Comparison of ENCODE assay signal across 2 cellular contexts in the genomic region with DNA sequence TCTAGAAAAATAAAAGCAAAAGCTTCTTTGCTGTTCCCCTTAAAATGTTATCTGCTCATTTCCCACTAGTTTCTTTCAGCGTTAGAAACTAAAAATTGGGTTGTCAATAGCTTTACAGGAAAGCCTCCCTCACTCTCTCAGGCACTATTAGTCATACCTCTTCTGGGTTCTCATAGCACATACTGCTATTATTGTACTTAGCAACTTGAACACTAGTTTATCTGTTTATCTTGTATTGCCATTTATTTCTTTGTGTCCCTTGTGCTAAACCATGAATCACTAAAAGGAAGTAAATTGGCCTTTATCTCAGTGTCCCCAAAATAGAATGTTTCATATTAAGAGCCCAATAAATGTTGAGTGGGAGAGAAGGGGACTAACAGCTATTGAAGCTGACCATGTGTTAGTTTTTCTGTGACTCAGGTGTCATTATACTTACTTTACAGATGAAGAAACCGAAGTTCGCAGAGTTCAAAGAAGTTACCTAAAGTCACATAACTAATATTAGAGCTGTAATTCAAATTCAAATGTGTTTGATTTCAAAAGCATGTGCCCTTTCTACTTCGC.
A peak's percentile ranks its signal among the peaks of the same experiment; 100 is the strongest.
TF ChIP-seq lines count a peak whose summit lies in the region.

No MANE protein-coding gene starts in this region.

TF ChIP-seq in A549, 52 proteins besides CTCF, POLR2A, EP300 and RAD21 (continued from another document):
- TF ChIP-seq MYC (IDR thresholded peaks at IDR 0.05; ENCODE audit: borderline replicate concordance, low read length) (no peak), RFX5 (IDR thresholded peaks at IDR 0.05) (no peak), ATOH8 (CRISPR knock-in tag; IDR thresholded peaks at IDR 0.05; ENCODE audit: low read depth) (no peak), ZSCAN20 (CRISPR knock-in tag; IDR thresholded peaks at IDR 0.05) (no peak), HEYL (CRISPR knock-in tag; IDR thresholded peaks at IDR 0.05) (no peak), EHMT2 (IDR thresholded peaks at IDR 0.05; ENCODE audit: low read depth) (no peak), FOSB (CRISPR knock-in tag; IDR thresholded peaks at IDR 0.05) (no peak), HOXB13 (CRISPR knock-in tag; IDR thresholded peaks at IDR 0.05; ENCODE audit: low read depth) (no peak), CHD4 (IDR thresholded peaks at IDR 0.05; ENCODE audit: borderline replicate concordance) (no peak), MAFK (IDR thresholded peaks at IDR 0.05; ENCODE audit: partially characterized antibody) (no peak), CHD2 (IDR thresholded peaks at IDR 0.05; ENCODE audit: low read length, partially characterized antibody) (no peak), JUNB (IDR thresholded peaks at IDR 0.05) (no peak), ZNF302 (CRISPR knock-in tag; IDR thresholded peaks at IDR 0.05) (no peak), TP53 (CRISPR knock-in tag; IDR thresholded peaks at IDR 0.05) (no peak)
- TF ChIP-seq, protein P1, sequence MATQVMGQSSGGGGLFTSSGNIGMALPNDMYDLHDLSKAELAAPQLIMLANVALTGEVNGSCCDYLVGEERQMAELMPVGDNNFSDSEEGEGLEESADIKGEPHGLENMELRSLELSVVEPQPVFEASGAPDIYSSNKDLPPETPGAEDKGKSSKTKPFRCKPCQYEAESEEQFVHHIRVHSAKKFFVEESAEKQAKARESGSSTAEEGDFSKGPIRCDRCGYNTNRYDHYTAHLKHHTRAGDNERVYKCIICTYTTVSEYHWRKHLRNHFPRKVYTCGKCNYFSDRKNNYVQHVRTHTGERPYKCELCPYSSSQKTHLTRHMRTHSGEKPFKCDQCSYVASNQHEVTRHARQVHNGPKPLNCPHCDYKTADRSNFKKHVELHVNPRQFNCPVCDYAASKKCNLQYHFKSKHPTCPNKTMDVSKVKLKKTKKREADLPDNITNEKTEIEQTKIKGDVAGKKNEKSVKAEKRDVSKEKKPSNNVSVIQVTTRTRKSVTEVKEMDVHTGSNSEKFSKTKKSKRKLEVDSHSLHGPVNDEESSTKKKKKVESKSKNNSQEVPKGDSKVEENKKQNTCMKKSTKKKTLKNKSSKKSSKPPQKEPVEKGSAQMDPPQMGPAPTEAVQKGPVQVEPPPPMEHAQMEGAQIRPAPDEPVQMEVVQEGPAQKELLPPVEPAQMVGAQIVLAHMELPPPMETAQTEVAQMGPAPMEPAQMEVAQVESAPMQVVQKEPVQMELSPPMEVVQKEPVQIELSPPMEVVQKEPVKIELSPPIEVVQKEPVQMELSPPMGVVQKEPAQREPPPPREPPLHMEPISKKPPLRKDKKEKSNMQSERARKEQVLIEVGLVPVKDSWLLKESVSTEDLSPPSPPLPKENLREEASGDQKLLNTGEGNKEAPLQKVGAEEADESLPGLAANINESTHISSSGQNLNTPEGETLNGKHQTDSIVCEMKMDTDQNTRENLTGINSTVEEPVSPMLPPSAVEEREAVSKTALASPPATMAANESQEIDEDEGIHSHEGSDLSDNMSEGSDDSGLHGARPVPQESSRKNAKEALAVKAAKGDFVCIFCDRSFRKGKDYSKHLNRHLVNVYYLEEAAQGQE (IDR thresholded peaks at IDR 0.05): no peak
- TF ChIP-seq, protein P2, sequence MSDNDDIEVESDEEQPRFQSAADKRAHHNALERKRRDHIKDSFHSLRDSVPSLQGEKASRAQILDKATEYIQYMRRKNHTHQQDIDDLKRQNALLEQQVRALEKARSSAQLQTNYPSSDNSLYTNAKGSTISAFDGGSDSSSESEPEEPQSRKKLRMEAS (IDR thresholded peaks at IDR 0.05): no peak
- TF ChIP-seq, protein P3, sequence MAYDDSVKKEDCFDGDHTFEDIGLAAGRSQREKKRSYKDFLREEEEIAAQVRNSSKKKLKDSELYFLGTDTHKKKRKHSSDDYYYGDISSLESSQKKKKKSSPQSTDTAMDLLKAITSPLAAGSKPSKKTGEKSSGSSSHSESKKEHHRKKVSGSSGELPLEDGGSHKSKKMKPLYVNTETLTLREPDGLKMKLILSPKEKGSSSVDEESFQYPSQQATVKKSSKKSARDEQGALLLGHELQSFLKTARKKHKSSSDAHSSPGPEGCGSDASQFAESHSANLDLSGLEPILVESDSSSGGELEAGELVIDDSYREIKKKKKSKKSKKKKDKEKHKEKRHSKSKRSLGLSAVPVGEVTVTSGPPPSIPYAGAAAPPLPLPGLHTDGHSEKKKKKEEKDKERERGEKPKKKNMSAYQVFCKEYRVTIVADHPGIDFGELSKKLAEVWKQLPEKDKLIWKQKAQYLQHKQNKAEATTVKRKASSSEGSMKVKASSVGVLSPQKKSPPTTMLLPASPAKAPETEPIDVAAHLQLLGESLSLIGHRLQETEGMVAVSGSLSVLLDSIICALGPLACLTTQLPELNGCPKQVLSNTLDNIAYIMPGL (CRISPR knock-in tag; IDR thresholded peaks at IDR 0.05; ENCODE audit: borderline replicate concordance): no peak

TF ChIP-seq in K562, 482 proteins besides CTCF, POLR2A, EP300 and RAD21 (continued from another document):
- TF ChIP-seq DACH1 (IDR thresholded peaks at IDR 0.05; ENCODE audit: partially characterized antibody) (no peak), MYNN (IDR thresholded peaks at IDR 0.05) (peak; percentile 75; the same call in 1 of the 2 replicates), MYNN (CRISPR knock-in tag; IDR thresholded peaks at IDR 0.05) (no peak), U2AF2 (optimal IDR thresholded peaks at IDR 0.05; ENCODE audit: low read depth, low read length) (no peak)
